17 cellular contexts compared by ENCODE assay signal in the genomic region with DNA sequence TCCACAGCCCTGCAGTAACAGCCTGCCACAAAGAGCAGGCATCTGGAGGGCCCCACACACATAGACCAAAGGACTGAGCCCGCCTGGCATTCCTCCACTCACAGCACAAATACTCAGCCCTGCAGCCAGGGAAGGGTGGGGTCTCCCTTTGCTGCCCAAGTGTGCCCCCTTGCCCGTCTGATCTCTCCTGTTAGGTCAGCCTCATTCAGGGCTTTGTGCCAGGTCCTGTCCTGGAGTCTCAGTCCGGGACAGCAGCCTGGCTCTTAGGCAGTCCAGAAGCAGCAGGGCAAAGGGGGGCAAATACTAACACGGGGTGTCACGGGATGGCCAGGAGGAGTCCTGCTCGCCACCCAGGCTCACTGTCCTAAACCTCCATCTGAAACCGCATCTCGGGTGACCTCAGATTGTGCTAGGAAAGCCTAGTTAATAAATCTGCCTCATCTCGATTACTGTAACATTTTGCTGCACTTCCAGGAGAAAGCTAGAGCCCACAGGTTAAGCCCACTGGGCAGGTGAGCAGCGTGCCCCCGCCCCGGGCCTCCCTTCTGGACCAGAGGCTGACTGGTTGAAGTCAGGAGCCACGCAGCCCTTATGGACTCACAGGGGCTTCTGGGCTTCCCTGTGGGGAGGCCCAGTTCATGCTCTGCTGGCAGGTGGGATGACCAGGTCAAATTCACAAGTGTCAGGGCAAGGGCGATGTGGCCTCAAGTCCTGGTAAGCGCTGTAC. TPM values are rescaled to one million over a fixed set of nuclear protein-coding genes. Genes with fewer than 3 reads are reported as not detected.
"Had no signal": no experiment of that assay in that cellular context is flagged by ENCODE, and none has a peak within 500 bp of the region (broad histone marks: within the 10 kb centered on the region; RNA-seq: fewer than 3 reads in every experiment).

No MANE protein-coding gene starts in this region.

- H3K27me3 Mint-ChIP-seq: activated T-helper 17 cell treated with anti-CD3 and anti-CD28 coated beads, Interleukin-2, amount 50 U/mL, for 72 hours had no signal

- H3K4me3 Mint-ChIP-seq: activated T-helper 17 cell treated with anti-CD3 and anti-CD28 coated beads, Interleukin-2, amount 50 U/mL, for 72 hours; mesothelial cell of epicardium had no signal

- FAIRE-seq: endothelial cell of umbilical vein had no signal

- H3K27ac ChIP-seq: cardiac muscle cell, lower lobe of right lung, parathyroid adenoma, skin epidermis had no signal

- DNase-seq: activated CD4-positive, alpha-beta T cell treated with anti-CD3 and anti-CD28 coated beads, Interleukin-2, amount 50 U/mL, for 4 hours; activated CD4-positive, CD25-positive, alpha-beta regulatory T cell treated with anti-CD3 and anti-CD28 coated beads, Interleukin-2, amount 50 U/mL, for 72 hours; activated naive CD4-positive, alpha-beta T cell treated with Interleukin-2 at 50 U/mL for 16 hours; cortex of kidney; effector CD8-positive, alpha-beta T cell; esophagus squamous epithelium; kidney glomerular epithelial cell; lower lobe of right lung; stimulated activated CD4-positive, alpha-beta T cell treated with anti-CD3 and anti-CD28 coated beads, Interleukin-4, amount 100 ng/mL, for 24 hours; stimulated activated naive CD4-positive, alpha-beta T cell; transverse colon had no signal

- H3K9ac ChIP-seq: parathyroid adenoma had no signal

- H3K4me3 ChIP-seq: cardiac muscle cell, esophagus squamous epithelium, lower lobe of right lung, skin epidermis, transverse colon had no signal

- H2AFZ ChIP-seq: parathyroid adenoma had no signal

- ATAC-seq: activated T-helper 17 cell treated with anti-CD3 and anti-CD28 coated beads, Interleukin-2, amount 50 U/mL, for 72 hours; lower lobe of right lung had no signal

- H3K9me3 ChIP-seq: esophagus squamous epithelium, lower lobe of right lung, transverse colon had no signal

- H3K27me3 ChIP-seq: cardiac muscle cell, esophagus squamous epithelium, transverse colon had no signal

- H3K9me3 Mint-ChIP-seq: activated T-helper 17 cell treated with anti-CD3 and anti-CD28 coated beads, Interleukin-2, amount 50 U/mL, for 72 hours; mesothelial cell of epicardium had no signal

- H3K27ac Mint-ChIP-seq: activated T-helper 17 cell treated with anti-CD3 and anti-CD28 coated beads, Interleukin-2, amount 50 U/mL, for 72 hours; mesothelial cell of epicardium had no signal

RNA-seq across cellular contexts. Expression of gene COL9A3, which starts 15.4 kb away (rescaled TPM):
- total RNA-seq: activated T-helper 17 cell treated with anti-CD3 and anti-CD28 coated beads, Interleukin-2, amount 50 U/mL, for 72 hours had no signal
